25 cellular contexts compared by ENCODE assay signal in genomic region chr22:38728899-38729796, GRCh38. TPM values are rescaled to one million over a fixed set of nuclear protein-coding genes. Genes with fewer than 3 reads are reported as not detected.
A peak's percentile ranks its signal among the peaks of the same experiment; 100 is the strongest.
DNase-seq lines count a peak whose midpoint lies in the region; ATAC-seq, FAIRE-seq and TF ChIP-seq lines count a peak whose summit lies in the region.
"Had no signal": no experiment of that assay in that cellular context is flagged by ENCODE, and none has a peak within 500 bp of the region (broad histone marks: within the 10 kb centered on the region; RNA-seq: fewer than 3 reads in every experiment).

No MANE protein-coding gene starts in this region.

- H3K9me1 ChIP-seq in K562 (ENCODE audit: control insufficient read depth, insufficient read depth, low read length) = no peaks in the 10 kb centered on the region

- no peak overlapping the region for H3K4me2 ChIP-seq in K562 (ENCODE audit: insufficient read depth, low read length)
- H3K4me2 ChIP-seq: PC-9 had no signal

- no peak for TF ChIP-seq POLR2A in K562 (conservative IDR thresholded peaks at IDR 0.05)

- H3K4me3 Mint-ChIP-seq in CD14-positive monocyte (no peak overlapping the region), glutamatergic neuron (ENCODE audit: unreplicated experiment) (no peak overlapping the region)
- H3K4me3 Mint-ChIP-seq: activated T-helper 1 cell treated with anti-CD3 and anti-CD28 coated beads, Interleukin-12 subunit alpha, Interleukin-12 subunit beta, Interleukin-2, Interleukin-4 antibody, amounts not matched to agents 30 ng/mL and 10 ng/mL and 1 ng/mL, durations not matched to agents 14 hours and 24 hours and 36 hours; mesothelial cell of epicardium had no signal

- H3K9me3 ChIP-seq in K562 (replicated peaks; ENCODE audit: control insufficient read depth, insufficient read depth, low read depth, low read length) (no peaks in the 10 kb centered on the region), mucosa of descending colon (no peaks in the 10 kb centered on the region)
- H3K9me3 ChIP-seq: thoracic aorta had no signal

- no peaks in the 10 kb centered on the region for H3K79me2 ChIP-seq in K562 (ENCODE audit: control insufficient read depth, insufficient read depth, low read length)

- POLR2A ChIA-PET in K562 (lab: Yijun Ruan, JAX) = interaction anchor here (0.7 to 0.9 kb wide), 2 partner anchors 12 to 24 kb away, joined by 3 to 4 read pairs; partner anchors contain the start of gene GTPBP1

- in situ Hi-C loops in K562 (cut with MboI) = no loop called here

- 96% methylated on average over 8 of the region's 18 CpGs for WGBS in K562 (ENCODE audit: insufficient coverage, low coverage, missing lambda C conversion rate)

- no peak overlapping the region for H3K27ac ChIP-seq in K562 (ENCODE audit: extremely low read depth, low read depth, low read length)
- H3K27ac ChIP-seq: coronary artery, epithelial cell of prostate, foreskin keratinocyte, PC-9, thoracic aorta had no signal

- no peak for TF ChIP-seq RAD21 in K562 (CRISPR knock-in tag; conservative IDR thresholded peaks at IDR 0.05 in 1 of 2, IDR thresholded peaks at IDR 0.05 in 1 of 2)

- TF ChIP-seq EP300 in K562 (IDR thresholded peaks at IDR 0.05; ENCODE audit: low read length) = no peak

- peak; percentile 44 for DNase-seq in CD14-positive monocyte (ENCODE audit: low spot score)
- DNase-seq in H7 = peak; percentile 33
- no peak for DNase-seq in K562 (ENCODE audit: extremely low read depth in 1 of 4, low spot score in 3 of 4)
- DNase-seq in mucosa of descending colon = peak in 2 of 3 donors; percentile 11 to 39
- DNase-seq in amygdala (lab: John Stamatoyannopoulos, UW) = no peak
- DNase-seq in glutamatergic neuron = no peak
- DNase-seq in NCI-H1105 treated with DMSO at 0.1 percent for 48 hours (lab: John Stamatoyannopoulos, UW) = no peak
- no peak for DNase-seq in RCC 7860 (ENCODE audit: low spot score)
- DNase-seq: activated CD4-positive, alpha-beta T cell treated with anti-CD3 and anti-CD28 coated beads, Interleukin-2, amount 50 U/mL, for 48 hours; foreskin keratinocyte; hypothalamus; NCI-H1436; NCI-H2171 treated with DMSO at 0.1 percent for 48 hours; NCI-H82; PC-9; stimulated activated CD4-positive, alpha-beta T cell treated with anti-CD3 and anti-CD28 coated beads, Interleukin-12 subunit alpha, Interleukin-12 subunit beta, amount 100 ng/mL, for 4 hours had no signal

- intact Hi-C loops in CD14-positive monocyte (cut with micrococcal nuclease) = no loop called here
- intact Hi-C loops in K562 (cut with micrococcal nuclease) = no loop called here
- intact Hi-C loops in mucosa of descending colon (cut with DNase I, micrococcal nuclease) = no loop called here

- H3K4me3 ChIP-seq in H7 (ENCODE audit: insufficient read depth, low read depth, low read length) = no peak overlapping the region
- H3K4me3 ChIP-seq in K562 = no peak overlapping the region
- H3K4me3 ChIP-seq in mucosa of descending colon = no peak overlapping the region
- H3K4me3 ChIP-seq: coronary artery, PC-9, thoracic aorta had no signal

- H3K27me3 Mint-ChIP-seq in CD14-positive monocyte (ENCODE audit: low read depth in 3 of 3) = peaks cover 0 to 3% (median 0%) of the 10 kb centered on the region in 3 donors
- H3K27me3 Mint-ChIP-seq in glutamatergic neuron (ENCODE audit: unreplicated experiment) = peaks cover 4% of the 10 kb centered on the region

- H4K20me1 ChIP-seq in K562 (replicated peaks; ENCODE audit: control insufficient read depth, insufficient read depth, low read length) = no peaks in the 10 kb centered on the region; the same call in 1 of the 2 replicates

- H3K4me1 ChIP-seq in K562 (replicated peaks in 1 of 2; ENCODE audit: control insufficient read depth in 2 of 2, insufficient read depth in 2 of 2, low read length in 2 of 2) = peaks cover 0 to 9% of the 10 kb centered on the region in 2 experiments; a peak in 2 of 5 replicates
- peaks cover 6% of the 10 kb centered on the region for H3K4me1 ChIP-seq in mucosa of descending colon (ENCODE audit: low read depth)
- H3K4me1 ChIP-seq: foreskin keratinocyte had no signal

- H3K9me3 Mint-ChIP-seq in CD14-positive monocyte (no peaks in the 10 kb centered on the region), glutamatergic neuron (ENCODE audit: unreplicated experiment) (peaks cover 8% of the 10 kb centered on the region)
- H3K9me3 Mint-ChIP-seq: activated T-helper 1 cell treated with anti-CD3 and anti-CD28 coated beads, Interleukin-12 subunit alpha, Interleukin-12 subunit beta, Interleukin-2, Interleukin-4 antibody, amounts not matched to agents 30 ng/mL and 10 ng/mL and 1 ng/mL, durations not matched to agents 14 hours and 24 hours and 36 hours; mesothelial cell of epicardium had no signal

- H3K36me3 ChIP-seq in H7 (replicated peaks; ENCODE audit: control insufficient read depth, insufficient read depth, low read length) (peaks cover 68% of the 10 kb centered on the region), K562 (ENCODE audit: control insufficient read depth, insufficient read depth, low read length) (peaks cover 95% of the 10 kb centered on the region; the same call in 2 of the 3 replicates), mucosa of descending colon (ENCODE audit: low read depth) (peaks cover 8% of the 10 kb centered on the region)

- TF ChIP-seq CTCF in CD14-positive monocyte (IDR thresholded peaks at IDR 0.05) = no peak
- no peak for TF ChIP-seq CTCF in K562 (IDR thresholded peaks at IDR 0.05 in 2 of 3, conservative IDR thresholded peaks at IDR 0.05 in 1 of 3; ENCODE audit: insufficient read depth in 2 of 3, low read depth in 1 of 3, low read length in 3 of 3)
- no peak for TF ChIP-seq CTCF in mucosa of descending colon (IDR thresholded peaks at IDR 0.05)
- TF ChIP-seq CTCF in glutamatergic neuron (IDR thresholded peaks at IDR 0.05; ENCODE audit: partially characterized antibody, unreplicated experiment) = no peak

- BruUV-seq in K562 (replicated peaks; lab: Mats Ljungman, UMichigan) = no TSS peak

- FAIRE-seq in K562 (lab: Jason Lieb, UNC) (no peak), RCC 7860 (lab: Jason Lieb, UNC) (no peak)
- FAIRE-seq: astrocyte, D721Med, G401.6, TTC549 had no signal

- H3K27ac Mint-ChIP-seq in CD14-positive monocyte = no peak overlapping the region
- no peak overlapping the region for H3K27ac Mint-ChIP-seq in glutamatergic neuron (ENCODE audit: unreplicated experiment)
- H3K27ac Mint-ChIP-seq: mesothelial cell of epicardium had no signal

- H3K36me3 Mint-ChIP-seq in CD14-positive monocyte (peaks cover 77 to 88% of the 10 kb centered on the region in 2 donors), glutamatergic neuron (ENCODE audit: unreplicated experiment) (peaks cover 4% of the 10 kb centered on the region)

- ATAC-seq in K562 (no peak), mucosa of descending colon (no peak)
- ATAC-seq: foreskin keratinocyte had no signal

- H3K27me3 ChIP-seq in H7 (ENCODE audit: control insufficient read depth, insufficient read depth, low read length) = no peaks in the 10 kb centered on the region
- H3K27me3 ChIP-seq in K562 (ENCODE audit: control insufficient read depth in 2 of 2, insufficient read depth in 2 of 2, low read length in 2 of 2) = no peaks in the 10 kb centered on the region
- H3K27me3 ChIP-seq: foreskin keratinocyte had no signal

- H3K9ac ChIP-seq in K562 (ENCODE audit: insufficient read depth in 1 of 2, low read depth in 2 of 2, low read length in 2 of 2) = no peak overlapping the region

- H3K4me1 Mint-ChIP-seq in CD14-positive monocyte (peaks cover 5% of the 10 kb centered on the region), glutamatergic neuron (ENCODE audit: low read depth, unreplicated experiment) (peaks cover 14% of the 10 kb centered on the region)
- H3K4me1 Mint-ChIP-seq: mesothelial cell of epicardium had no signal

- H2AFZ ChIP-seq in K562 (ENCODE audit: low read depth, low read length) = no peak overlapping the region
- H2AFZ ChIP-seq: PC-9 had no signal

- CTCF ChIA-PET in K562 (lab: Yijun Ruan, JAX; ENCODE audit: low intra/inter-chr PET ratio) = no interaction called here

RNA-seq across cellular contexts. Expression of gene GTPBP1, which starts 23.4 kb away (rescaled TPM):
- polyA plus RNA-seq in CD14-positive monocyte (10 to 100 TPM in 1 of 2 donors, 1 to 10 TPM in 1; 6.7 to 12.7 TPM), K562 (2011; rRNA removed) (23.3 and 38.4 TPM in 2 replicates), K562 (2014; fragmentation: Illumina TruSeq; extraction: Trizol) (30.6 and 38.6 TPM in 2 replicates), K562 (2014; fragmentation: Nextera tagmentation; extraction: Ambion mirVana) (under 1 TPM; 0.83 to 0.95 TPM), K562 (2014; rRNA removed) (30.9 and 32.6 TPM in 2 replicates)
- total RNA-seq in H7 (2014; rRNA removed; shearing (Covaris generic)) = 71.4 and 92.1 TPM in 2 replicates
- total RNA-seq in K562 (2011; cell fraction: chromatin; rRNA removed; ENCODE audit: low replicate concordance) = 178 and 289 TPM in 2 replicates
- total RNA-seq in K562 (2011; cell fraction: nucleolus; rRNA removed) = 122 and 125 TPM in 2 replicates
- total RNA-seq in K562 (2011; cell fraction: nucleoplasm; rRNA removed) = 108 and 125 TPM in 2 replicates
- total RNA-seq in K562 (2014; rRNA removed) (24.4 and 25.0 TPM in 2 replicates), K562 (2014; rRNA removed; fragmentation: Illumina TruSeq; extraction: Trizol) (14.5 and 17.5 TPM in 2 replicates), K562 (2015; rRNA removed; fragmentation: Illumina TruSeq; extraction: Trizol) (15.9 and 16.0 TPM in 2 replicates), K562 (2021) (43.0 and 53.2 TPM in 2 replicates), mucosa of descending colon (10 to 100 TPM; 73.1 to 96.8 (median 76.8) TPM), glutamatergic neuron (ENCODE audit: unreplicated experiment) (55.6 TPM)
- 17.9 and 20.7 TPM in 2 replicates for polyA plus RNA-seq in K562 (2011; cell fraction: cytosol; rRNA removed)
- polyA plus RNA-seq in K562 (2011; cell fraction: nucleus; rRNA removed) = 79.8 and 120 TPM in 2 replicates
- 22.5 and 29.8 TPM in 2 replicates for polyA plus RNA-seq in K562 (2012)
- polyA minus RNA-seq in K562 (2011; rRNA and poly(A)+ RNA removed) = 57.9 and 59.7 TPM in 2 replicates
- polyA minus RNA-seq in K562 (2011; cell fraction: cytosol; rRNA and poly(A)+ RNA removed) = 24.3 and 38.6 TPM in 2 replicates
- 57.2 and 62.2 TPM in 2 replicates for polyA minus RNA-seq in K562 (2011; cell fraction: nucleus; rRNA and poly(A)+ RNA removed)

RNA-seq across cellular contexts. Expression of gene SUN2, which starts 26.6 kb away (rescaled TPM):
- polyA plus RNA-seq in CD14-positive monocyte (10 to 100 TPM; 95.8 to 97.8 TPM), K562 (2011; rRNA removed) (16.7 and 26.9 TPM in 2 replicates), K562 (2014; fragmentation: Illumina TruSeq; extraction: Trizol) (13.8 and 22.6 TPM in 2 replicates), K562 (2014; fragmentation: Nextera tagmentation; extraction: Ambion mirVana) (under 1 TPM; 0.11 to 0.21 TPM), K562 (2014; rRNA removed) (27.8 and 31.5 TPM in 2 replicates)
- total RNA-seq in H7 (2014; rRNA removed; shearing (Covaris generic)) = 31.8 and 33.4 TPM in 2 replicates
- 38.9 and 115 TPM in 2 replicates for total RNA-seq in K562 (2011; cell fraction: chromatin; rRNA removed; ENCODE audit: low replicate concordance)
- 125 TPM in 2 replicates for total RNA-seq in K562 (2011; cell fraction: nucleolus; rRNA removed)
- 65.3 and 80.1 TPM in 2 replicates for total RNA-seq in K562 (2011; cell fraction: nucleoplasm; rRNA removed)
- total RNA-seq in K562 (2014; rRNA removed) (31.0 and 42.6 TPM in 2 replicates), K562 (2014; rRNA removed; fragmentation: Illumina TruSeq; extraction: Trizol) (5.2 and 7.1 TPM in 2 replicates), K562 (2015; rRNA removed; fragmentation: Illumina TruSeq; extraction: Trizol) (18.2 and 19.5 TPM in 2 replicates), K562 (2021) (37.2 and 38.8 TPM in 2 replicates), mucosa of descending colon (100 to 1,000 TPM; 130 to 235 (median 181) TPM), glutamatergic neuron (ENCODE audit: unreplicated experiment) (174 TPM)
- 23.3 and 36.3 TPM in 2 replicates for polyA plus RNA-seq in K562 (2011; cell fraction: cytosol; rRNA removed)
- polyA plus RNA-seq in K562 (2011; cell fraction: nucleus; rRNA removed) = 62.6 and 82.3 TPM in 2 replicates
- 27.0 and 67.0 TPM in 2 replicates for polyA plus RNA-seq in K562 (2012)
- 9.1 and 19.4 TPM in 2 replicates for polyA minus RNA-seq in K562 (2011; rRNA and poly(A)+ RNA removed)
- polyA minus RNA-seq in K562 (2011; cell fraction: cytosol; rRNA and poly(A)+ RNA removed) = 28.2 and 36.8 TPM in 2 replicates
- polyA minus RNA-seq in K562 (2011; cell fraction: nucleus; rRNA and poly(A)+ RNA removed) = 28.8 and 33.5 TPM in 2 replicates

RNA-seq across cellular contexts. Expression of gene JOSD1, which starts 28.4 kb away (rescaled TPM):
- polyA plus RNA-seq in CD14-positive monocyte = 1 to 10 TPM; 7.1 to 7.2 TPM
- total RNA-seq in H7 (2014; rRNA removed; shearing (Covaris generic)) = 33.8 and 34.2 TPM in 2 replicates
- total RNA-seq in K562 (2011; cell fraction: chromatin; rRNA removed; ENCODE audit: low replicate concordance) = 36.0 and 46.4 TPM in 2 replicates
- total RNA-seq in K562 (2011; cell fraction: nucleolus; rRNA removed) = 31.5 and 32.4 TPM in 2 replicates
- 31.9 and 36.6 TPM in 2 replicates for total RNA-seq in K562 (2011; cell fraction: nucleoplasm; rRNA removed)
- 28.0 and 33.9 TPM in 2 replicates for total RNA-seq in K562 (2014; rRNA removed)
- 30.0 and 30.4 TPM in 2 replicates for total RNA-seq in K562 (2014; rRNA removed; fragmentation: Illumina TruSeq; extraction: Trizol)
- total RNA-seq in K562 (2015; rRNA removed; fragmentation: Illumina TruSeq; extraction: Trizol) = 26.0 and 26.7 TPM in 2 replicates
- 36.7 and 39.1 TPM in 2 replicates for total RNA-seq in K562 (2021)
- 31.6 and 31.8 TPM in 2 replicates for polyA plus RNA-seq in K562 (2011; rRNA removed)
- 34.7 and 36.9 TPM in 2 replicates for polyA plus RNA-seq in K562 (2011; cell fraction: cytosol; rRNA removed)
- 35.2 and 39.9 TPM in 2 replicates for polyA plus RNA-seq in K562 (2011; cell fraction: nucleus; rRNA removed)
- 25.7 and 27.9 TPM in 2 replicates for polyA plus RNA-seq in K562 (2012)
- polyA plus RNA-seq in K562 (2014; fragmentation: Illumina TruSeq; extraction: Trizol) = 33.0 and 34.1 TPM in 2 replicates
- polyA plus RNA-seq in K562 (2014; fragmentation: Nextera tagmentation; extraction: Ambion mirVana) = 1 to 10 TPM; 8.9 to 9.5 TPM
- polyA plus RNA-seq in K562 (2014; rRNA removed) = 30.4 and 30.7 TPM in 2 replicates
- 19.3 and 25.4 TPM in 2 replicates for polyA minus RNA-seq in K562 (2011; rRNA and poly(A)+ RNA removed)
- polyA minus RNA-seq in K562 (2011; cell fraction: cytosol; rRNA and poly(A)+ RNA removed) = 19.6 and 27.1 TPM in 2 replicates
- polyA minus RNA-seq in K562 (2011; cell fraction: nucleus; rRNA and poly(A)+ RNA removed) = 9.8 and 16.9 TPM in 2 replicates
- 10 to 100 TPM; 82.5 to 98.3 (median 87.9) TPM for total RNA-seq in mucosa of descending colon
- 51.0 TPM for total RNA-seq in glutamatergic neuron (ENCODE audit: unreplicated experiment)

RNA-seq across cellular contexts. Expression of gene TOMM22, which starts 47.4 kb away (rescaled TPM):
- polyA plus RNA-seq in CD14-positive monocyte (10 to 100 TPM; 58.0 to 71.4 TPM), K562 (2011; rRNA removed) (46.9 and 49.6 TPM in 2 replicates), K562 (2014; fragmentation: Illumina TruSeq; extraction: Trizol) (97.6 and 101 TPM in 2 replicates), K562 (2014; fragmentation: Nextera tagmentation; extraction: Ambion mirVana) (10 to 100 TPM; 25.8 to 36.3 TPM), K562 (2014; rRNA removed) (58.3 and 59.8 TPM in 2 replicates)
- 70.8 and 79.3 TPM in 2 replicates for total RNA-seq in H7 (2014; rRNA removed; shearing (Covaris generic))
- total RNA-seq in K562 (2011; cell fraction: chromatin; rRNA removed; ENCODE audit: low replicate concordance) = 7.9 and 9.6 TPM in 2 replicates
- total RNA-seq in K562 (2011; cell fraction: nucleolus; rRNA removed) = 13.2 and 14.2 TPM in 2 replicates
- 17.9 and 24.1 TPM in 2 replicates for total RNA-seq in K562 (2011; cell fraction: nucleoplasm; rRNA removed)
- total RNA-seq in K562 (2014; rRNA removed) (73.8 and 92.1 TPM in 2 replicates), K562 (2014; rRNA removed; fragmentation: Illumina TruSeq; extraction: Trizol) (78.6 and 87.9 TPM in 2 replicates), K562 (2015; rRNA removed; fragmentation: Illumina TruSeq; extraction: Trizol) (76.2 and 82.8 TPM in 2 replicates), K562 (2021) (101 and 108 TPM in 2 replicates), mucosa of descending colon (10 to 100 TPM; 64.5 to 84.4 (median 72.4) TPM), glutamatergic neuron (ENCODE audit: unreplicated experiment) (61.0 TPM)
- 26.6 and 63.0 TPM in 2 replicates for polyA plus RNA-seq in K562 (2011; cell fraction: cytosol; rRNA removed)
- polyA plus RNA-seq in K562 (2011; cell fraction: nucleus; rRNA removed) = 11.8 and 22.9 TPM in 2 replicates
- 35.2 and 85.7 TPM in 2 replicates for polyA plus RNA-seq in K562 (2012)
- 32.7 and 35.9 TPM in 2 replicates for polyA minus RNA-seq in K562 (2011; rRNA and poly(A)+ RNA removed)
- 19.9 and 33.9 TPM in 2 replicates for polyA minus RNA-seq in K562 (2011; cell fraction: cytosol; rRNA and poly(A)+ RNA removed)
- 4.8 and 9.8 TPM in 2 replicates for polyA minus RNA-seq in K562 (2011; cell fraction: nucleus; rRNA and poly(A)+ RNA removed)

Comparison
In these comparisons a context has a peak if more than half of its experiments do, and no peak if none do; other contexts are left out.
1. DNase-seq: peak in CD14-positive monocyte (single experiment), H7 (single experiment) and mucosa of descending colon (2 of 3); none in K562 (0 of 4), amygdala (0 of 56), glutamatergic neuron (single experiment), NCI-H1105 treated with DMSO at 0.1 percent for 48 hours (single experiment) and RCC 7860 (single experiment).